In the genomic region with DNA sequence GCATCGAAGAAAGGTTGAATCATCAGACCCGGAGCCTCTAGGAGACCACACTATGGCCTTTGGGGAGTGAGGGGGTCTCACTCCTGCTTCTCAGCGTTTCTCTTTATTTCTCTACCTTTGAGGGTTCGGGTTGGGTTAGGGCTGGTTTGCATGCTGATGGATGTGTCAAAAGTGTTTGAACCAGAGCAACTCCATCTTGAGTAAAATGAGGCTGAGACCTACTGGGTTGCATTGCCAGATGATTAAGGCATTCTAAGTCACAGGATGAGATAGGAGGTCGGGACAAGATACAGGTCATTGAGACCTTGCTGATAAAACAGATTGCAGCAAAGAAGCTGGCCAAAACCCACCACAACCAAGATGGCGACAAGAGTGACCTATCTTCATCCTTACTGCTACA, we compare ENCODE assay signal across 12 cellular contexts.
"Had no signal": no experiment of that assay in that cellular context is flagged by ENCODE, and none has a peak within 500 bp of the region (broad histone marks: within the 10 kb centered on the region; RNA-seq: fewer than 3 reads in every experiment).

No MANE protein-coding gene starts in this region.

- H3K9me3 Mint-ChIP-seq: T-helper 1 cell treated with Interleukin-12 subunit alpha and Interleukin-12 subunit beta and Interleukin-4 antibody, amounts not matched to agents 30 μg/mL and 1 μg/mL, for 36 hours had no signal

- H3K36me3 ChIP-seq: cardiac muscle cell, colonic mucosa, esophagus squamous epithelium, neural progenitor cell, ovary, stomach, thyroid gland, uterus had no signal

- H3K27me3 ChIP-seq: cardiac muscle cell, ovary, thyroid gland, uterus had no signal

- H3K4me2 ChIP-seq: neural progenitor cell had no signal

- H3K4me1 ChIP-seq: uterus had no signal

- H3K4me3 Mint-ChIP-seq: neural progenitor cell; T-helper 1 cell treated with Interleukin-12 subunit alpha and Interleukin-12 subunit beta and Interleukin-4 antibody, amounts not matched to agents 30 μg/mL and 1 μg/mL, for 36 hours had no signal

- H3K9me3 ChIP-seq: colonic mucosa, esophagus squamous epithelium, ovary, stomach, thyroid gland, uterus had no signal

- H3K36me3 Mint-ChIP-seq: neural progenitor cell had no signal

- DNase-seq: colonic mucosa, esophagus squamous epithelium, foreskin fibroblast, glutamatergic neuron, ovary, stomach, thyroid gland, uterus had no signal

- H3K4me3 ChIP-seq: cardiac muscle cell, colonic mucosa, esophagus squamous epithelium, neural progenitor cell, ovary, stomach, thyroid gland, uterus had no signal

- H3K27ac ChIP-seq: cardiac muscle cell, colonic mucosa, esophagus squamous epithelium, neural progenitor cell, ovary, stomach, thyroid gland, uterus had no signal

- H3K27ac Mint-ChIP-seq: neural progenitor cell; T-helper 1 cell treated with Interleukin-12 subunit alpha and Interleukin-12 subunit beta and Interleukin-4 antibody, amounts not matched to agents 30 μg/mL and 1 μg/mL, for 36 hours had no signal

- ATAC-seq: SK-N-SH treated with all-trans-retinoic acid at 6 μM for 48 hours had no signal

- H3K9ac ChIP-seq: neural progenitor cell had no signal
